ENCODE assay signal across 11 cellular contexts in genomic region chr10:31064334-31064733, GRCh38. TPM values are rescaled to one million over a fixed set of nuclear protein-coding genes. Genes with fewer than 3 reads are reported as not detected.
DNase-seq lines count a peak whose midpoint lies in the region; ATAC-seq and TF ChIP-seq lines count a peak whose summit lies in the region.
"Had no signal": no experiment of that assay in that cellular context is flagged by ENCODE, and none has a peak within 500 bp of the region (broad histone marks: within the 10 kb centered on the region; RNA-seq: fewer than 3 reads in every experiment).

No MANE protein-coding gene starts in this region.

- in situ Hi-C loops in brain microvascular endothelial cell (cut with HindIII; ENCODE audit: low pct_ligation_motif_present, low sequenced_read_pairs) = no loop called here
- in situ Hi-C loops in gastrocnemius medialis (cut with MboI; ENCODE audit: low sequenced_read_pairs in 4 of 4) = loop anchor here in 1 of 4 donors (25.0 kb wide), 1 partner anchor 423 kb away; no protein-coding TSS in a partner anchor

- no peak overlapping the region for H3K4me2 ChIP-seq in DND-41 (ENCODE audit: insufficient read depth, low read length)

- no peaks in the 10 kb centered on the region for H4K20me1 ChIP-seq in DND-41 (ENCODE audit: insufficient read depth, low read length)

- intact Hi-C loops in left cardiac atrium (cut with DNase I) = no loop called here
- intact Hi-C loops in gastrocnemius medialis (cut with DNase I; ENCODE audit: low total_unique reads) = no loop called here

- H3K9me3 ChIP-seq in DND-41 (ENCODE audit: insufficient read depth, low read length, severe bottlenecking) (no peaks in the 10 kb centered on the region), gastrocnemius medialis (no peaks in the 10 kb centered on the region)

- DNase-seq in DND-41 (no peak), brain microvascular endothelial cell (peak; percentile 70), left cardiac atrium (no peak), gastrocnemius medialis (peak; percentile 35 to 41), ureter (ENCODE audit: low spot score) (no peak), KG1 (lab: John Stamatoyannopoulos, UW) (no peak)
- DNase-seq: activated gamma-delta T cell, SIG-M5 had no signal

- H3K9ac ChIP-seq in DND-41 (ENCODE audit: low read depth, low read length) = no peak overlapping the region

- H3K27ac ChIP-seq in DND-41 (ENCODE audit: low read length) (no peak overlapping the region), brain microvascular endothelial cell (no peak overlapping the region), gastrocnemius medialis (peak overlapping the region; percentile 4 to 63 (median 58))

- H3K27me3 ChIP-seq in DND-41 (ENCODE audit: insufficient read depth, low read length, poor library complexity) (no peaks in the 10 kb centered on the region), brain microvascular endothelial cell (replicated peaks) (no peaks in the 10 kb centered on the region), gastrocnemius medialis (no peaks in the 10 kb centered on the region)

- ATAC-seq in DND-41 (ENCODE audit: insufficient read depth, low read depth) (peak; percentile 24; the same call in 1 of the 3 replicates), left cardiac atrium (peak; percentile 33 to 86), gastrocnemius medialis (peak; percentile 76 to 90), GM19467 (IDR thresholded peaks at IDR 0.05; ENCODE audit: unreplicated experiment) (no peak), GM21619 (IDR thresholded peaks at IDR 0.05; ENCODE audit: unreplicated experiment) (no peak)
- ATAC-seq: activated CD4-positive, CD25-positive, alpha-beta regulatory T cell treated with anti-CD3 and anti-CD28 coated beads, Interleukin-2, amount 50 U/mL, for 24 hours had no signal

- TF ChIP-seq POLR2A in gastrocnemius medialis (IDR thresholded peaks at IDR 0.05) = no peak

- no peak overlapping the region for H2AFZ ChIP-seq in DND-41 (ENCODE audit: low read depth, low read length)

- no peaks in the 10 kb centered on the region for H3K36me3 ChIP-seq in DND-41 (ENCODE audit: insufficient read depth, low read length)
- H3K36me3 ChIP-seq in brain microvascular endothelial cell (replicated peaks) = no peaks in the 10 kb centered on the region
- H3K36me3 ChIP-seq in gastrocnemius medialis = no peaks in the 10 kb centered on the region

- H3K79me2 ChIP-seq in DND-41 (ENCODE audit: insufficient read depth, low read length) = no peaks in the 10 kb centered on the region

- H3K4me1 ChIP-seq in DND-41 (ENCODE audit: insufficient read depth, low read length) (peaks cover 9% of the 10 kb centered on the region), gastrocnemius medialis (peaks cover 0 to 7% of the 10 kb centered on the region in 2 donors)

- H3K4me3 ChIP-seq in DND-41 (ENCODE audit: low read depth in 1 of 2, low read length in 2 of 2) (no peak overlapping the region), brain microvascular endothelial cell (ENCODE audit: low read depth, low read length) (no peak overlapping the region), gastrocnemius medialis (no peak overlapping the region)

- TF ChIP-seq CTCF in DND-41 (IDR thresholded peaks at IDR 0.05; ENCODE audit: borderline replicate concordance, extremely low read depth, low read length, poor library complexity, severe bottlenecking) (no peak), brain microvascular endothelial cell (IDR thresholded peaks at IDR 0.05; ENCODE audit: low read depth, low read length, missing control alignments) (no peak), gastrocnemius medialis (IDR thresholded peaks at IDR 0.05 in 4 of 5, conservative IDR thresholded peaks at IDR 0.05 in 1 of 5) (no peak)

RNA-seq across cellular contexts. Expression of gene ZNF438, which starts 32.7 kb away (rescaled TPM):
- total RNA-seq in left cardiac atrium (10 to 100 TPM; 11.4 to 11.6 TPM), gastrocnemius medialis (10 to 100 TPM; 14.4 to 37.0 (median 26.5) TPM), ureter (11.2 TPM)

Comparison
In these comparisons a context has a peak if more than half of its experiments do, and no peak if none do; other contexts are left out.
1. ATAC-seq: peak in DND-41 (single experiment), left cardiac atrium (2 of 2) and gastrocnemius medialis (2 of 2); none in GM19467 (single experiment) and GM21619 (single experiment).
2. DNase-seq: peak in brain microvascular endothelial cell (single experiment) and gastrocnemius medialis (2 of 2); none in DND-41 (single experiment), left cardiac atrium (single experiment), ureter (single experiment) and KG1 (single experiment).
3. H3K27ac ChIP-seq: peak in gastrocnemius medialis (4 of 4); none in DND-41 (single experiment) and brain microvascular endothelial cell (single experiment).